8 cellular contexts compared by ENCODE assay signal in the genomic region with DNA sequence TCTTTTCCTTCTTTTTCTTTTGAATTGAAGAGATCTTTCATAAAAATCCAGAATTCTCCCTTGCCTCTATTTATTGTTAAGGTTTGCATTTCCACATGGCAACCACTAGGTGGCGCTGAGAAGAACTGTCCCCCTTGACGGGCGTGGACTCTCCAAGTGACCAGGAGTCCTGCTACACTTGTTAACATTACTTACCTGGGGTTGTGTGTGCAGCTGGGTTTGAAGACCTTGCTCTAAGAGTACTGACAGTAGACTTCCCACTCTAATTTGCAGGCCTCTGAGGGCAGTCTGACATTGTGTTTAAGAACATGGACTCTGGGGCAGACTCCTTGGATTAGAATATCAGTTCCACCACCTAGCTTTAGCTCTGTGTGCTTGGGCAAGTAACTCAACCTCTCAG. TPM values are rescaled to one million over a fixed set of nuclear protein-coding genes. Genes with fewer than 3 reads are reported as not detected.
DNase-seq lines count a peak whose midpoint lies in the region; ATAC-seq and TF ChIP-seq lines count a peak whose summit lies in the region.

No MANE protein-coding gene starts in this region.

- intact Hi-C loops in activated CD4-positive, alpha-beta memory T cell treated with anti-CD3 and anti-CD28 coated beads for 36 hours (cut with micrococcal nuclease): loop anchor here (1.0 kb wide), 3 partner anchors 34 to 179 kb away; no protein-coding TSS in a partner anchor

- DNase-seq in AG09319 (ENCODE audit: extremely low read depth, low read depth) (no peak), Kasumi-1 (lab: John Stamatoyannopoulos, UW) (peak; percentile 36 to 40), epithelial cell of proximal tubule (ENCODE audit: low read depth) (no peak), renal cortical epithelial cell (ENCODE audit: low read depth) (peak; percentile 28)
- peak; percentile 59 for DNase-seq in activated CD4-positive, alpha-beta memory T cell treated with anti-CD3 and anti-CD28 coated beads for 36 hours

- no peak overlapping the region for H3K4me3 Mint-ChIP-seq in activated CD4-positive, alpha-beta memory T cell treated with anti-CD3 and anti-CD28 coated beads for 36 hours

- no peaks in the 10 kb centered on the region for H3K27me3 Mint-ChIP-seq in activated CD4-positive, alpha-beta memory T cell treated with anti-CD3 and anti-CD28 coated beads for 36 hours

- POLR2A ChIA-PET in activated CD4-positive, alpha-beta memory T cell treated with anti-CD3 and anti-CD28 coated beads for 36 hours (lab: Charles Lee): interaction anchor here (0.7 to 1.2 kb wide), 2 partner anchors 9 to 18 kb away, joined by 4 read pairs; no protein-coding TSS in a partner anchor

- peak; percentile 73 for TF ChIP-seq CTCF in AG09319 (IDR thresholded peaks at IDR 0.05; ENCODE audit: low read depth, low read length)
- peak; percentile 92 for TF ChIP-seq CTCF in epithelial cell of proximal tubule (conservative IDR thresholded peaks at IDR 0.05; ENCODE audit: low read depth, low read length)

- CTCF ChIA-PET in activated CD4-positive, alpha-beta memory T cell treated with anti-CD3 and anti-CD28 coated beads for 36 hours (lab: Charles Lee): interaction anchor here (0.6 to 3.8 kb wide), 31 partner anchors 9 to 386 kb away, joined by 3 to 35 read pairs (median 4); a partner anchor contains a TSS

- ATAC-seq in GM18517 (IDR thresholded peaks at IDR 0.05; ENCODE audit: unreplicated experiment): peak; percentile 63
- no peak for ATAC-seq in GM19328 (IDR thresholded peaks at IDR 0.05; ENCODE audit: unreplicated experiment)
- ATAC-seq in GM21737 (IDR thresholded peaks at IDR 0.05; ENCODE audit: unreplicated experiment): no peak

- H3K36me3 Mint-ChIP-seq in activated CD4-positive, alpha-beta memory T cell treated with anti-CD3 and anti-CD28 coated beads for 36 hours: peaks cover 4% of the 10 kb centered on the region

- peaks cover 78% of the 10 kb centered on the region for H3K4me1 Mint-ChIP-seq in activated CD4-positive, alpha-beta memory T cell treated with anti-CD3 and anti-CD28 coated beads for 36 hours (ENCODE audit: low read depth)

- peak overlapping the region; percentile 15 for H3K27ac Mint-ChIP-seq in activated CD4-positive, alpha-beta memory T cell treated with anti-CD3 and anti-CD28 coated beads for 36 hours

- peaks cover 2% of the 10 kb centered on the region for H3K9me3 Mint-ChIP-seq in activated CD4-positive, alpha-beta memory T cell treated with anti-CD3 and anti-CD28 coated beads for 36 hours

- H3K4me3 ChIP-seq in epithelial cell of proximal tubule (ENCODE audit: low read depth, low read length): no peak overlapping the region

RNA-seq across cellular contexts. Expression of a gene that starts 52.8 kb away (rescaled TPM):
- 10 to 100 TPM; 20.0 to 22.7 TPM for total RNA-seq in activated CD4-positive, alpha-beta memory T cell treated with anti-CD3 and anti-CD28 coated beads for 36 hours
- total RNA-seq in epithelial cell of proximal tubule (0.94 and 2.0 TPM in 2 replicates), renal cortical epithelial cell (0.87 and 3.5 TPM in 2 replicates)

Comparison
In these comparisons a context has a peak if more than half of its experiments do, and no peak if none do; other contexts are left out.
1. DNase-seq: peak in Kasumi-1 (2 of 2), activated CD4-positive, alpha-beta memory T cell treated with anti-CD3 and anti-CD28 coated beads for 36 hours (single experiment) and renal cortical epithelial cell (single experiment); none in AG09319 (single experiment) and epithelial cell of proximal tubule (single experiment).